16 cellular contexts compared by ENCODE assay signal in the genomic region with DNA sequence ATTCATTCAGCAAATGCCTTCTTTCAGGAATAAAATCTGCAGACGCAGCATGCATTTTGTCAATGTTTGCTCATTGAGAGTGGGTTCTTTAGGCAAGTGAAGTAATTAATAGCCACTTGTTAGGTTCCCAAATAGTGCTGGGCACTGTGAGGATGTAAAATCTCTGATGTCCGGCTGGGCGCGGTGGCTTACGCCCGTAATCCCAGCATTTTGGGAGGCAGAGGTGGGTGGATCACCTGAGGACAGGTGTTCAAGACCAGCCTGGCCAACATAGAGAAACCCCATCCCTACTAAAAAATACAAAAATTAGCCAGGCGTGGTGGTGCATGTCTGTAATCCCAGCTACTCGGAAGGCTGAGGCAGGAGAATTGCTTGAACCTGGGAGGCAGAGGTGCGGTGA. TPM values are rescaled to one million over a fixed set of nuclear protein-coding genes. Genes with fewer than 3 reads are reported as not detected.
"Had no signal": no experiment of that assay in that cellular context is flagged by ENCODE, and none has a peak within 500 bp of the region (broad histone marks: within the 10 kb centered on the region; RNA-seq: fewer than 3 reads in every experiment).

No MANE protein-coding gene starts in this region.

RNA-seq across cellular contexts. Expression of a gene that starts 51.3 kb away (rescaled TPM):
- total RNA-seq: activated CD4-positive, alpha-beta memory T cell treated with anti-CD3 and anti-CD28 coated beads, Interleukin-2, amount 10 ng/mL, durations not matched to agents 7 days and 5 days; activated CD4-positive, alpha-beta T cell treated with anti-CD3 and anti-CD28 coated beads for 36 hours; activated CD4-positive, alpha-beta T cell treated with anti-CD3 and anti-CD28 coated beads, Interleukin-2, amount 10 ng/mL, durations not matched to agents 7 days and 5 days; activated CD8-positive, alpha-beta memory T cell treated with anti-CD3 and anti-CD28 coated beads, Interleukin-2, amount 10 ng/mL, durations not matched to agents 7 days and 5 days; activated CD8-positive, alpha-beta T cell treated with anti-CD3 and anti-CD28 coated beads, Interleukin-2, amount 10 ng/mL, durations not matched to agents 7 days and 5 days; activated naive CD8-positive, alpha-beta T cell treated with anti-CD3 and anti-CD28 coated beads, Interleukin-2, amount 10 ng/mL, durations not matched to agents 7 days and 5 days; activated T-helper 2 cell treated with anti-CD3 and anti-CD28 coated beads, Interferon-gamma antibody, Interleukin-2, Interleukin-4, amounts not matched to agents 10 μg/mL and 5 μg/mL and 100 μg/mL, durations not matched to agents 14 hours and 24 hours and 36 hours; ascending aorta; bronchial epithelial cell; cardiac muscle cell; T-cell; T-helper 1 cell treated with Interleukin-12 subunit alpha and Interleukin-12 subunit beta and Interleukin-4 antibody, amounts not matched to agents 30 ng/mL and 1 ng/mL, for 36 hours; T-helper 17 cell; T-helper 2 cell treated with Interferon-gamma antibody and Interleukin-4, amounts not matched to agents 100 ng/mL and 5 ng/mL, for 36 hours; WTC11 had no signal
- polyA plus RNA-seq: adipose tissue, cardiac muscle cell had no signal
